8 cellular contexts compared by ENCODE assay signal in genomic region chr6:35259194-35259945, GRCh38.
DNase-seq lines count a peak whose midpoint lies in the region; ATAC-seq lines count a peak whose summit lies in the region.

TSS of gene ZNF76 (plus strand) at chr6:35259735. CDS start at chr6:35281152, 21,417 bp downstream.

- DNase-seq in AG08396 (ENCODE audit: low spot score): peak; percentile 99
- DNase-seq in NCI-H446 (lab: John Stamatoyannopoulos, UW): peak; percentile 96 to 98
- DNase-seq in activated CD4-positive, CD25-positive, alpha-beta regulatory T cell treated with anti-CD3 and anti-CD28 coated beads, Interleukin-2, amount 50 U/mL, for 16 hours (ENCODE audit: low read depth, low spot score): peak; percentile 79
- DNase-seq in central memory CD8-positive, alpha-beta T cell (ENCODE audit: low spot score in 2 of 2): peak; percentile 92 to 96
- peak; percentile 98 for DNase-seq in islet precursor cell
- peak; percentile 84 to 93 (median 89) for DNase-seq in stimulated activated CD4-positive, alpha-beta T cell treated with anti-CD3 and anti-CD28 coated beads, Interleukin-12 subunit alpha, Interleukin-12 subunit beta, amount 100 ng/mL, for 48 hours (ENCODE audit: low read depth in 2 of 3, low spot score in 1 of 3)

- ATAC-seq in GM19023 (IDR thresholded peaks at IDR 0.05; ENCODE audit: unreplicated experiment) (peak; percentile 94), HG03342 (IDR thresholded peaks at IDR 0.05; ENCODE audit: unreplicated experiment) (peak; percentile 79)
- ATAC-seq in central memory CD8-positive, alpha-beta T cell (replicated peaks; ENCODE audit: extremely low read depth, poor library complexity, severe bottlenecking): peak; percentile 79

- H3K9me3 Mint-ChIP-seq in central memory CD8-positive, alpha-beta T cell: no peaks in the 10 kb centered on the region

- peak within 1 kb of the TSS; percentile 92 for H3K27ac Mint-ChIP-seq in central memory CD8-positive, alpha-beta T cell (ENCODE audit: low read depth)

- H3K36me3 Mint-ChIP-seq in central memory CD8-positive, alpha-beta T cell (ENCODE audit: insufficient read depth): peaks cover 10% of the 10 kb centered on the region

- H3K4me3 Mint-ChIP-seq in central memory CD8-positive, alpha-beta T cell: peak within 1 kb of the TSS; percentile 82

- H3K4me1 Mint-ChIP-seq in central memory CD8-positive, alpha-beta T cell: peaks cover 51% of the 10 kb centered on the region

- no peaks in the 10 kb centered on the region for H3K27me3 Mint-ChIP-seq in central memory CD8-positive, alpha-beta T cell

Comparison
In these comparisons a context has a peak if more than half of its experiments do, and no peak if none do; other contexts are left out.
1. Peak in every context shown above with its lines: DNase-seq and ATAC-seq.